ENCODE assay signal across 16 cellular contexts in genomic region chr4:1277667-1278335, GRCh38. TPM values are rescaled to one million over a fixed set of nuclear protein-coding genes. Genes with fewer than 3 reads are reported as not detected.
DNase-seq lines count a peak whose midpoint lies in the region; ATAC-seq and TF ChIP-seq lines count a peak whose summit lies in the region.
"Had no signal": no experiment of that assay in that cellular context is flagged by ENCODE, and none has a peak within 500 bp of the region (broad histone marks: within the 10 kb centered on the region; RNA-seq: fewer than 3 reads in every experiment).

No MANE protein-coding gene starts in this region.

- intact Hi-C loops in activated CD4-positive, alpha-beta T cell treated with anti-CD3 and anti-CD28 coated beads for 36 hours (cut with DNase I, micrococcal nuclease) = loop anchor here in 1 of 2 experiments (1.0 kb wide), 1 partner anchor 74 kb away; no protein-coding TSS in a partner anchor

- H3K27me3 Mint-ChIP-seq in activated CD4-positive, alpha-beta T cell treated with anti-CD3 and anti-CD28 coated beads for 36 hours = no peaks in the 10 kb centered on the region
- H3K27me3 Mint-ChIP-seq in activated naive CD4-positive, alpha-beta T cell treated with anti-CD3 and anti-CD28 coated beads, Interleukin-2, amount 10 ng/mL, durations not matched to agents 7 days and 5 days = peaks cover 4% of the 10 kb centered on the region
- H3K27me3 Mint-ChIP-seq: CD4-positive, alpha-beta memory T cell had no signal

- TF ChIP-seq CTCF in HEK293 (tag by site-specific recombination; IDR thresholded peaks at IDR 0.05) = no peak
- TF ChIP-seq CTCF in astrocyte of the cerebellum (IDR thresholded peaks at IDR 0.05; ENCODE audit: low read depth, low read length, missing control alignments) = peak; percentile 12

- H3K9me3 Mint-ChIP-seq in activated CD4-positive, alpha-beta T cell treated with anti-CD3 and anti-CD28 coated beads for 36 hours (ENCODE audit: low read depth) = no peaks in the 10 kb centered on the region
- peaks cover 5% of the 10 kb centered on the region for H3K9me3 Mint-ChIP-seq in activated naive CD4-positive, alpha-beta T cell treated with anti-CD3 and anti-CD28 coated beads, Interleukin-2, amount 10 ng/mL, durations not matched to agents 7 days and 5 days
- H3K9me3 Mint-ChIP-seq: CD4-positive, alpha-beta memory T cell had no signal

- H3K27ac Mint-ChIP-seq in activated CD4-positive, alpha-beta T cell treated with anti-CD3 and anti-CD28 coated beads for 36 hours = no peak overlapping the region
- no peak overlapping the region for H3K27ac Mint-ChIP-seq in activated naive CD4-positive, alpha-beta T cell treated with anti-CD3 and anti-CD28 coated beads, Interleukin-2, amount 10 ng/mL, durations not matched to agents 7 days and 5 days

- no peaks in the 10 kb centered on the region for H3K36me3 ChIP-seq in HEK293 (ENCODE audit: control insufficient read depth in 2 of 2, insufficient read depth in 1 of 2, low read length in 2 of 2)
- H3K36me3 ChIP-seq: adrenal gland, HAP-1, heart left ventricle had no signal

- H3K4me3 ChIP-seq in HEK293 (ENCODE audit: low read depth, low read length) (no peak overlapping the region), astrocyte of the cerebellum (ENCODE audit: low read depth, low read length) (no peak overlapping the region)
- H3K4me3 ChIP-seq: adrenal gland, HAP-1, heart left ventricle had no signal

- no peak for DNase-seq in activated CD4-positive, alpha-beta T cell treated with anti-CD3 and anti-CD28 coated beads for 36 hours
- no peak for DNase-seq in activated CD4-positive, alpha-beta T cell treated with anti-CD3 and anti-CD28 coated beads, Interleukin-2, amount 50 U/mL, for 48 hours
- DNase-seq in astrocyte of the cerebellum (ENCODE audit: low read depth) = no peak
- DNase-seq in mesenteric fat pad (ENCODE audit: low spot score) = peak; percentile 35
- DNase-seq in activated naive CD4-positive, alpha-beta T cell (lab: John Stamatoyannopoulos, UW) = no peak
- DNase-seq in activated naive CD4-positive, alpha-beta T cell treated with anti-CD3 and anti-CD28 coated beads, Interleukin-2, amount 10 ng/mL, durations not matched to agents 7 days and 5 days = no peak
- no peak for DNase-seq in NK-92 (lab: John Stamatoyannopoulos, UW; ENCODE audit: unreplicated experiment)
- DNase-seq: 8988T; activated CD4-positive, CD25-positive, alpha-beta regulatory T cell treated with anti-CD3 and anti-CD28 coated beads, Interleukin-2, amount 50 U/mL, for 72 hours; activated T-cell treated with anti-CD3 and anti-CD28 coated beads, Interleukin-2, amount 50 U/mL, for 48 hours; cortex of kidney; heart left ventricle had no signal

- POLR2A ChIA-PET in activated CD4-positive, alpha-beta T cell treated with anti-CD3 and anti-CD28 coated beads for 36 hours (lab: Charles Lee) = no interaction called here
- POLR2A ChIA-PET in HEK293 (lab: Yijun Ruan, JAX) = no interaction called here

- no peaks in the 10 kb centered on the region for H3K9me3 ChIP-seq in HEK293 (ENCODE audit: control insufficient read depth, insufficient read depth, low read depth, low read length)
- H3K9me3 ChIP-seq: adrenal gland, HAP-1, heart left ventricle had no signal

- H3K4me3 Mint-ChIP-seq in activated CD4-positive, alpha-beta T cell treated with anti-CD3 and anti-CD28 coated beads for 36 hours = no peak overlapping the region
- no peak overlapping the region for H3K4me3 Mint-ChIP-seq in activated naive CD4-positive, alpha-beta T cell treated with anti-CD3 and anti-CD28 coated beads, Interleukin-2, amount 10 ng/mL, durations not matched to agents 7 days and 5 days
- H3K4me3 Mint-ChIP-seq: CD4-positive, alpha-beta memory T cell had no signal

- no peaks in the 10 kb centered on the region for H3K36me3 Mint-ChIP-seq in activated CD4-positive, alpha-beta T cell treated with anti-CD3 and anti-CD28 coated beads for 36 hours (ENCODE audit: low read depth)
- no peaks in the 10 kb centered on the region for H3K36me3 Mint-ChIP-seq in activated naive CD4-positive, alpha-beta T cell treated with anti-CD3 and anti-CD28 coated beads, Interleukin-2, amount 10 ng/mL, durations not matched to agents 7 days and 5 days
- H3K36me3 Mint-ChIP-seq: CD4-positive, alpha-beta memory T cell had no signal

- H3K27ac ChIP-seq in HEK293 (ENCODE audit: extremely low read depth, low read depth, low read length) = no peak overlapping the region
- H3K27ac ChIP-seq: adrenal gland, heart left ventricle had no signal

- no peaks in the 10 kb centered on the region for H3K4me1 Mint-ChIP-seq in activated CD4-positive, alpha-beta T cell treated with anti-CD3 and anti-CD28 coated beads for 36 hours
- no peaks in the 10 kb centered on the region for H3K4me1 Mint-ChIP-seq in activated naive CD4-positive, alpha-beta T cell treated with anti-CD3 and anti-CD28 coated beads, Interleukin-2, amount 10 ng/mL, durations not matched to agents 7 days and 5 days
- H3K4me1 Mint-ChIP-seq: CD4-positive, alpha-beta memory T cell had no signal

- CTCF ChIA-PET in activated CD4-positive, alpha-beta T cell treated with anti-CD3 and anti-CD28 coated beads for 36 hours (lab: Charles Lee) = interaction anchor here (0.9 to 1.8 kb wide), 4 partner anchors 9 to 291 kb away, joined by 3 to 6 read pairs (median 4); partner anchors contain the start of gene IDUA
- CTCF ChIA-PET in HEK293 (lab: Yijun Ruan, JAX) = interaction anchor here (0.7 to 1.8 kb wide), 2 partner anchors 9 to 307 kb away, joined by 3 to 5 read pairs; no protein-coding TSS in a partner anchor
- CTCF ChIA-PET in activated naive CD4-positive, alpha-beta T cell treated with anti-CD3 and anti-CD28 coated beads, Interleukin-2, amount 10 ng/mL, durations not matched to agents 7 days and 5 days (lab: Charles Lee) = interaction anchor here (0.6 to 2.5 kb wide), 4 partner anchors 10 to 78 kb away, joined by 3 to 8 read pairs (median 4); no protein-coding TSS in a partner anchor

- in situ Hi-C loops in astrocyte of the cerebellum (cut with HindIII; ENCODE audit: low sequenced_read_pairs) = no loop called here

- peak; percentile 19 for ATAC-seq in activated CD4-positive, alpha-beta T cell treated with anti-CD3 and anti-CD28 coated beads for 36 hours
- ATAC-seq: heart left ventricle had no signal

- no peaks in the 10 kb centered on the region for H3K4me1 ChIP-seq in HEK293 (ENCODE audit: control insufficient read depth, insufficient read depth, low read length)
- H3K4me1 ChIP-seq: adrenal gland, HAP-1, heart left ventricle had no signal

TF ChIP-seq in HEK293, 187 proteins besides CTCF, POLR2A, EP300 and RAD21:
- no peak for TF ChIP-seq ZNF140 (tag by site-specific recombination; IDR thresholded peaks at IDR 0.05)
- no peak for TF ChIP-seq ZNF211 (tag by site-specific recombination; IDR thresholded peaks at IDR 0.05; ENCODE audit: low read depth)
- TF ChIP-seq ZNF146 (tag by site-specific recombination; IDR thresholded peaks at IDR 0.05) = peak; percentile 92
- TF ChIP-seq MEIS1 (CRISPR knock-in tag; IDR thresholded peaks at IDR 0.05; ENCODE audit: borderline replicate concordance) = no peak
- no peak for TF ChIP-seq ZNF791 (tag by site-specific recombination; IDR thresholded peaks at IDR 0.05)
TF ChIP-seq in HEK293: peak in this region for 1.

RNA-seq across cellular contexts. Expression of gene MAEA, which starts 11.9 kb away (rescaled TPM):
- total RNA-seq in activated CD4-positive, alpha-beta T cell treated with anti-CD3 and anti-CD28 coated beads for 36 hours = 10 to 100 TPM; 38.9 to 40.4 TPM
- 46.8 TPM for total RNA-seq in mesenteric fat pad

RNA-seq across cellular contexts. Expression of gene CTBP1, which starts 28.9 kb away (rescaled TPM):
- 100 to 1,000 TPM; 152 to 177 TPM for total RNA-seq in activated CD4-positive, alpha-beta T cell treated with anti-CD3 and anti-CD28 coated beads for 36 hours
- 147 TPM for total RNA-seq in mesenteric fat pad
